ENCODE assay signal across 9 cellular contexts in the genomic region with DNA sequence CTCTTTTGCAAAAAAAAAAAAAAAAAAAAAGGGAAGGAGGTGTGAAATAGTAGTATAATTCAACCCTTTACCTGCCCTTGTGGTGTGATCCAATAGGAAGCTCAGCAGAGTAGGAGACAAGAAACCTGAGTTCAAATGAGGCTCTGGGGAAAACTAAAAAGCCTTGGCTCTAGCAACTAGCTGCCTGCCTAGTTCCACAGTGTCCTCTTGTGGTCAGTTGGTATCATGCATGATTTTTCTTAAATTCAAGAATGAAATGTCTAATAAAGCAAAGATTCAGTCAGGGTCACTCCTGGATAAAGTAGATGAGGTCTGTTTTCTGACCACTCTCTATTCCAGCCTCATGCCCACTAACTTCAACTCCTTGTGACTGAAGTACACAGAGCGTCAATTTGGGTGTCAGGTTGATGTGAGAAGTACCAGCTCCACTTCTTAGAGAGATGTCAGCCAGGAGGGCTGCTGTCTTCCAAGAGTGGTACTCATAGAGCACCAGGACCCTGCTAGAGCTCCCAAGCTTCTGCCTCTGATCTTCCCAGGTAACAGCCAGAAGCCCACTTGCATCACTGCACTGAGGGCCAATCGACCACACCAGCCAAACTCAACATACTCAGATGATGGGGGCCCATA. TPM values are rescaled to one million over a fixed set of nuclear protein-coding genes. Genes with fewer than 3 reads are reported as not detected.
DNase-seq lines count a peak whose midpoint lies in the region; ATAC-seq and TF ChIP-seq lines count a peak whose summit lies in the region.
"Had no signal": no experiment of that assay in that cellular context is flagged by ENCODE, and none has a peak within 500 bp of the region (broad histone marks: within the 10 kb centered on the region; RNA-seq: fewer than 3 reads in every experiment).

No MANE protein-coding gene starts in this region.

- no peaks in the 10 kb centered on the region for H3K9me3 Mint-ChIP-seq in nephron progenitor cell

- H3K27me3 Mint-ChIP-seq in nephron progenitor cell (ENCODE audit: low read depth, poor library complexity) = peaks cover 7% of the 10 kb centered on the region

- peak; percentile 33 to 45 for DNase-seq in NCI-H2081 (lab: John Stamatoyannopoulos, UW)
- no peak for DNase-seq in NCI-H2081 treated with DMSO at 0.1 percent for 48 hours (lab: John Stamatoyannopoulos, UW)
- DNase-seq in HT1080 (ENCODE audit: low read depth) = peak; percentile 20
- DNase-seq in NOMO-1 treated with DMSO at 0.1 percent for 48 hours (lab: John Stamatoyannopoulos, UW; ENCODE audit: unreplicated experiment) = peak; percentile 32
- DNase-seq in choroid plexus epithelial cell (ENCODE audit: low read depth) = peak; percentile 83
- no peak for DNase-seq in nephron progenitor cell
- DNase-seq in mucosa of gallbladder (ENCODE audit: low spot score) = no peak

- H3K36me3 Mint-ChIP-seq in nephron progenitor cell (ENCODE audit: low read depth) = no peaks in the 10 kb centered on the region

- no peak overlapping the region for H3K27ac Mint-ChIP-seq in nephron progenitor cell

- H3K4me3 ChIP-seq in choroid plexus epithelial cell (ENCODE audit: low read depth, low read length) = no peak overlapping the region
- H3K4me3 ChIP-seq: BLaER1 treated with 17β-estradiol and CSF1 and Interleukin-3, amounts not matched to agents 10 nM and 100 nM had no signal

- H3K4me3 Mint-ChIP-seq in nephron progenitor cell = no peak overlapping the region

- no peak for ATAC-seq in GM18517 (IDR thresholded peaks at IDR 0.05; ENCODE audit: unreplicated experiment)

- TF ChIP-seq CTCF in choroid plexus epithelial cell (conservative IDR thresholded peaks at IDR 0.05; ENCODE audit: low read depth, low read length) (peak; percentile 97), nephron progenitor cell (IDR thresholded peaks at IDR 0.05) (peak; percentile 92)

- H3K4me1 Mint-ChIP-seq in nephron progenitor cell = peaks cover 8% of the 10 kb centered on the region

RNA-seq across cellular contexts. Expression of a gene that starts 10.5 kb away (rescaled TPM):
- 50.0 and 87.2 TPM in 2 replicates for total RNA-seq in HT1080 (2014; rRNA removed; shearing (Covaris generic))
- polyA plus RNA-seq in HT1080 (2015; cell fraction: cytosol; rRNA removed) = 61.1 and 187 TPM in 2 replicates
- 32.2 and 58.0 TPM in 2 replicates for polyA plus RNA-seq in HT1080 (2015; cell fraction: nucleus; rRNA removed)
- 28.0 TPM for total RNA-seq in mucosa of gallbladder

RNA-seq across cellular contexts. Expression of a gene that starts 15.6 kb away (rescaled TPM):
- 29.6 and 39.4 TPM in 2 replicates for total RNA-seq in HT1080 (2014; rRNA removed; shearing (Covaris generic))
- polyA plus RNA-seq in HT1080 (2015; cell fraction: cytosol; rRNA removed) = 21.0 and 21.1 TPM in 2 replicates
- 33.9 and 34.1 TPM in 2 replicates for polyA plus RNA-seq in HT1080 (2015; cell fraction: nucleus; rRNA removed)
- 53.6 TPM for total RNA-seq in mucosa of gallbladder

Comparison
In these comparisons a context has a peak if more than half of its experiments do, and no peak if none do; other contexts are left out.
1. DNase-seq: peak in NCI-H2081 (2 of 2), HT1080 (single experiment), NOMO-1 treated with DMSO at 0.1 percent for 48 hours (single experiment) and choroid plexus epithelial cell (single experiment); none in NCI-H2081 treated with DMSO at 0.1 percent for 48 hours (single experiment), nephron progenitor cell (single experiment) and mucosa of gallbladder (single experiment).